Comparison of ENCODE assay signal across 1 cellular context in the genomic region with DNA sequence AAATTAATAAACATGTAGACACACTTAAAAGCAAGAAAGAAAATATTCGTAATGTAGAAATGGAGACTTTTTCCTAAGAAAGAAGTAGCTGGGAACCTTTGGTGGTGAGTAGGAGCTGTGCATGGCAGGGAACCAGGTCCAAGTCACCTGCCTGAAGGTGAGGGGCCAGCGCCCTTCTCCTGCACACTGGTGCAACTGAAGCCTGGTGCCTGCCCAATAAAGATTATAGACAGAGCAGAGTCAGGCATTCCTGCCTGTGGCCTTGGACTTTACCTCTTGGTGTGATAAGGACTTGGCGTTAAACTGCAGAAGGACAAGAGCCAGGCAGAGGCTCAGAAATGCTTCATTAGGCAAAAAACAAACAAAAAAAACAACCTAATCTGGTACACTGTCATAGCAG.
A peak's percentile ranks its signal among the peaks of the same experiment; 100 is the strongest.
TF ChIP-seq lines count a peak whose summit lies in the region.

No MANE protein-coding gene starts in this region.

TF ChIP-seq in HepG2, 621 proteins besides CTCF, POLR2A, EP300 and RAD21 (continued from another document):
- TF ChIP-seq, protein P1, sequence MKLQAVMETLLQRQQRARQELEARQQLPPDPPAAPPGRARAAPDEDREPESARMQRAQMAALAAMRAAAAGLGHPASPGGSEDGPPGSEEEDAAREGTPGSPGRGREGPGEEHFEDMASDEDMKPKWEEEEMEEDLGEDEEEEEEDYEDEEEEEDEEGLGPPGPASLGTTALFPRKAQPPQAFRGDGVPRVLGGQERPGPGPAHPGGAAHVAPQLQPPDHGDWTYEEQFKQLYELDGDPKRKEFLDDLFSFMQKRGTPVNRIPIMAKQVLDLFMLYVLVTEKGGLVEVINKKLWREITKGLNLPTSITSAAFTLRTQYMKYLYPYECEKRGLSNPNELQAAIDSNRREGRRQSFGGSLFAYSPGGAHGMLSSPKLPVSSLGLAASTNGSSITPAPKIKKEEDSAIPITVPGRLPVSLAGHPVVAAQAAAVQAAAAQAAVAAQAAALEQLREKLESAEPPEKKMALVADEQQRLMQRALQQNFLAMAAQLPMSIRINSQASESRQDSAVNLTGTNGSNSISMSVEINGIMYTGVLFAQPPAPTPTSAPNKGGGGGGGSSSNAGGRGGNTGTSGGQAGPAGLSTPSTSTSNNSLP (IDR thresholded peaks at IDR 0.05; ENCODE audit: low read depth, low read length) = peak; percentile 61; the same call in 1 of the 2 replicates
- TF ChIP-seq, protein P2, sequence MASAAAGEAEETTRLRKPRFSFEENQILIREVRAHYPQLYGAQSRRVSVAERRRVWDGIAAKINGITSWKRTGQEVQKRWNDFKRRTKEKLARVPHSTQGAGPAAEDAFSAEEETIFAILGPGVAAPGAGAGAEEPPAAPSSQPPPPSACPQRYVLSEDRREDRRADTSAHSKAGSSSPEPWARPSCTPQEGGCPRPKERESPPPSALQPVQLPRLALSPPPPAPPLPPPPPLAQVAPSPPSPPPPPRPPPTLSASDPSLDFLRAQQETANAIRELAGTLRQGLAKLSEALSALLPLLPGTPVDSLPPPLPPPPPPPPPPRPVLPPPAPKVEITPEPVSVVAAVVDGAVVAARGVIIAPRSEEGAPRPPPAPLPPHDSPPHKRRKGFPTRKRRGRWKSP (CRISPR knock-in tag; IDR thresholded peaks at IDR 0.05) = 0 out of 2 replicates have a peak, but pooled peaks have one; percentile 31
- TF ChIP-seq, protein P3, sequence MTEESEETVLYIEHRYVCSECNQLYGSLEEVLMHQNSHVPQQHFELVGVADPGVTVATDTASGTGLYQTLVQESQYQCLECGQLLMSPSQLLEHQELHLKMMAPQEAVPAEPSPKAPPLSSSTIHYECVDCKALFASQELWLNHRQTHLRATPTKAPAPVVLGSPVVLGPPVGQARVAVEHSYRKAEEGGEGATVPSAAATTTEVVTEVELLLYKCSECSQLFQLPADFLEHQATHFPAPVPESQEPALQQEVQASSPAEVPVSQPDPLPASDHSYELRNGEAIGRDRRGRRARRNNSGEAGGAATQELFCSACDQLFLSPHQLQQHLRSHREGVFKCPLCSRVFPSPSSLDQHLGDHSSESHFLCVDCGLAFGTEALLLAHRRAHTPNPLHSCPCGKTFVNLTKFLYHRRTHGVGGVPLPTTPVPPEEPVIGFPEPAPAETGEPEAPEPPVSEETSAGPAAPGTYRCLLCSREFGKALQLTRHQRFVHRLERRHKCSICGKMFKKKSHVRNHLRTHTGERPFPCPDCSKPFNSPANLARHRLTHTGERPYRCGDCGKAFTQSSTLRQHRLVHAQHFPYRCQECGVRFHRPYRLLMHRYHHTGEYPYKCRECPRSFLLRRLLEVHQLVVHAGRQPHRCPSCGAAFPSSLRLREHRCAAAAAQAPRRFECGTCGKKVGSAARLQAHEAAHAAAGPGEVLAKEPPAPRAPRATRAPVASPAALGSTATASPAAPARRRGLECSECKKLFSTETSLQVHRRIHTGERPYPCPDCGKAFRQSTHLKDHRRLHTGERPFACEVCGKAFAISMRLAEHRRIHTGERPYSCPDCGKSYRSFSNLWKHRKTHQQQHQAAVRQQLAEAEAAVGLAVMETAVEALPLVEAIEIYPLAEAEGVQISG (CRISPR knock-in tag; IDR thresholded peaks at IDR 0.05) = peak; percentile 32; the same call in 1 of the 2 replicates
- peak; percentile 84 for TF ChIP-seq GATAD2A (CRISPR knock-in tag; IDR thresholded peaks at IDR 0.05)
